ENCODE assay signal across 22 cellular contexts in the genomic region with DNA sequence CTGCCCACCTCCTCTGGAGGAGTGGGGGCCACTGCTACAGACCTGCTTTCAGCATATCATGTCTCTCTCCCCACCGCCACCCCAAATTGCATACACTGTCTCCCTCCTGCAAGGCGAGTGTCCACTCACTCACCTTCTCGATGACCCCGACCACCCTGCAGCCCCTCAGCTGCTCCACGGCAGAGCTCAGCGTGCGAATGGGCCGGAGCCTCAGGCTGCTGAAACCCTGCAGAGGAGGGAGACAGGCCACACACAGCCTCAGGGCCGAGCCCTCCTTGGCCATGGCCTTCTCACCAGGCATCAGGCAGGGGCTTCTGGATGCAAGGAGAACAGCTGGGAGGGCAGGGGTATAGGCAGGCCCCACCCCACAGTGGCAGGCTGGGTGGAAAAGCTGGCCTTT. TPM values are rescaled to one million over a fixed set of nuclear protein-coding genes. Genes with fewer than 3 reads are reported as not detected.
"Had no signal": no experiment of that assay in that cellular context is flagged by ENCODE, and none has a peak within 500 bp of the region (broad histone marks: within the 10 kb centered on the region; RNA-seq: fewer than 3 reads in every experiment).

No MANE protein-coding gene starts in this region.

- H3K4me3 ChIP-seq: cardiac muscle cell, lower lobe of right lung had no signal

- H3K27ac Mint-ChIP-seq: activated B cell treated with CpG ODN at 0.5 μM for 24 hours; activated CD4-positive, alpha-beta memory T cell treated with anti-CD3 and anti-CD28 coated beads for 36 hours; activated naive CD8-positive, alpha-beta T cell; activated T-helper 1 cell treated with anti-CD3 and anti-CD28 coated beads, Interleukin-12 subunit alpha, Interleukin-12 subunit beta, Interleukin-2, Interleukin-4 antibody, amounts not matched to agents 30 ng/mL and 10 ng/mL and 1 ng/mL, durations not matched to agents 14 hours and 24 hours and 36 hours; effector memory CD8-positive, alpha-beta T cell; immature natural killer cell; natural killer cell treated with Interleukin-12 subunit alpha and Interleukin-12 subunit beta and Interleukin-15 and Interleukin-18, amount 100 ng/mL, for 72 hours; T-cell had no signal

- DNase-seq: activated B cell treated with CpG ODN at 0.5 μM for 24 hours; activated CD4-positive, alpha-beta memory T cell treated with anti-CD3 and anti-CD28 coated beads for 36 hours; activated CD4-positive, alpha-beta T cell treated with anti-CD3 and anti-CD28 coated beads for 4 hours; activated gamma-delta T cell treated with Interleukin-2 at 50 U/mL for 16 hours; activated T-cell treated with anti-CD3 and anti-CD28 coated beads for 4 hours; effector memory CD8-positive, alpha-beta T cell; foreskin fibroblast; immature natural killer cell; lower lobe of right lung; retina; stimulated activated CD4-positive, alpha-beta T cell treated with anti-CD3 and anti-CD28 coated beads, Interleukin-2, amount 100 ng/mL, for 24 hours; stimulated activated naive CD8-positive, alpha-beta T cell treated with anti-CD3 and anti-CD28 coated beads, Interleukin-15, Interleukin-2, amounts not matched to agents 100 U/mL and 50 U/mL, for 24 hours; T-cell had no signal

- H3K36me3 ChIP-seq: cardiac muscle cell, lower lobe of right lung had no signal

- H3K9me3 Mint-ChIP-seq: activated B cell treated with CpG ODN at 0.5 μM for 24 hours; activated CD4-positive, alpha-beta memory T cell treated with anti-CD3 and anti-CD28 coated beads for 36 hours; activated T-helper 1 cell treated with anti-CD3 and anti-CD28 coated beads, Interleukin-12 subunit alpha, Interleukin-12 subunit beta, Interleukin-2, Interleukin-4 antibody, amounts not matched to agents 30 ng/mL and 10 ng/mL and 1 ng/mL, durations not matched to agents 14 hours and 24 hours and 36 hours; effector memory CD8-positive, alpha-beta T cell; natural killer cell treated with Interleukin-12 subunit alpha and Interleukin-12 subunit beta and Interleukin-15 and Interleukin-18, amount 100 ng/mL, for 72 hours; T-cell had no signal

- H3K27me3 ChIP-seq: cardiac muscle cell had no signal

- H3K9me3 ChIP-seq: lower lobe of right lung had no signal

- ATAC-seq: effector memory CD8-positive, alpha-beta T cell; natural killer cell treated with Interleukin-12 subunit alpha and Interleukin-12 subunit beta and Interleukin-15 and Interleukin-18, amount 100 ng/mL, for 72 hours; SK-N-SH treated with all-trans-retinoic acid at 6 μM for 48 hours; stimulated activated naive CD8-positive, alpha-beta T cell treated with anti-CD3 and anti-CD28 coated beads, Interleukin-15, Interleukin-2, amounts not matched to agents 100 U/mL and 50 U/mL, for 24 hours; T-cell had no signal

- H3K27me3 Mint-ChIP-seq: activated B cell treated with CpG ODN at 0.5 μM for 24 hours; activated CD4-positive, alpha-beta memory T cell treated with anti-CD3 and anti-CD28 coated beads for 36 hours; activated naive CD8-positive, alpha-beta T cell; natural killer cell treated with Interleukin-12 subunit alpha and Interleukin-12 subunit beta and Interleukin-15 and Interleukin-18, amount 100 ng/mL, for 72 hours; T-cell had no signal

- H3K4me3 Mint-ChIP-seq: activated B cell treated with CpG ODN at 0.5 μM for 24 hours; activated CD4-positive, alpha-beta memory T cell treated with anti-CD3 and anti-CD28 coated beads for 36 hours; activated naive CD8-positive, alpha-beta T cell; activated T-helper 1 cell treated with anti-CD3 and anti-CD28 coated beads, Interleukin-12 subunit alpha, Interleukin-12 subunit beta, Interleukin-2, Interleukin-4 antibody, amounts not matched to agents 30 ng/mL and 10 ng/mL and 1 ng/mL, durations not matched to agents 14 hours and 24 hours and 36 hours; effector memory CD8-positive, alpha-beta T cell; immature natural killer cell; natural killer cell treated with Interleukin-12 subunit alpha and Interleukin-12 subunit beta and Interleukin-15 and Interleukin-18, amount 100 ng/mL, for 72 hours; T-cell had no signal

- H3K36me3 Mint-ChIP-seq: activated CD4-positive, alpha-beta memory T cell treated with anti-CD3 and anti-CD28 coated beads for 36 hours; activated naive CD8-positive, alpha-beta T cell; immature natural killer cell; natural killer cell treated with Interleukin-12 subunit alpha and Interleukin-12 subunit beta and Interleukin-15 and Interleukin-18, amount 100 ng/mL, for 72 hours; T-cell had no signal

RNA-seq across cellular contexts. Expression of gene PGF, which starts 37.0 kb away (rescaled TPM):
- total RNA-seq: activated B cell treated with CpG ODN at 0.5 μM for 24 hours; natural killer cell treated with Interleukin-12 subunit alpha and Interleukin-12 subunit beta and Interleukin-15 and Interleukin-18, amount 100 ng/mL, for 72 hours had no signal

RNA-seq across cellular contexts. Expression of gene PROX2, which starts 42.4 kb away (rescaled TPM):
- total RNA-seq: activated B cell treated with CpG ODN at 0.5 μM for 24 hours; activated T-helper 1 cell treated with anti-CD3 and anti-CD28 coated beads, Interleukin-12 subunit alpha, Interleukin-12 subunit beta, Interleukin-2, Interleukin-4 antibody, amounts not matched to agents 30 ng/mL and 10 ng/mL and 1 ng/mL, durations not matched to agents 14 hours and 24 hours and 36 hours; cardiac muscle cell; chondrocyte; dermis microvascular lymphatic vessel endothelial cell; skeletal muscle tissue; urinary bladder had no signal
- polyA plus RNA-seq: urinary bladder had no signal
